ENCODE assay signal across 10 cellular contexts in the genomic region with DNA sequence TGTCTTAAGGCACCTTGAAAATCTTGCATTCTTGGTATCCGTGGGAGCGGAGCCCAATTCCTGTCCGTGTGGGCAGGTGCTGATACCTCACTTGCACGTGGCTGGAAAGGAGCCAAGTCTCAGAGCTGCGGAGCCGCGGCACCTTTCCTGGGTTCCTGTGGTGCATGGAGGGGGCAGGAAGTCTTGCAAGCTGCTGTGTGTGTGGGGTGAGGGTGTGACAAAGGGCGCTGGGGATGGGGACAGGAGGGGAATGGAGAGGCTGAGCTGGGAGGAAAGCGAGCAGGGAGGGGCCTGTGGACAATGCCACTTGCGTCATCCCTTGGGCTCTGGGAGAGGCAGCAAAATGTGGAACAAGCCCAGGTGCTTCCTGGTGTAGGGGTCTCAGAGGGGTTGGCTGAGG.
A peak's percentile ranks its signal among the peaks of the same experiment; 100 is the strongest.
DNase-seq lines count a peak whose midpoint lies in the region; ATAC-seq and TF ChIP-seq lines count a peak whose summit lies in the region.
"Had no signal": no experiment of that assay in that cellular context is flagged by ENCODE, and none has a peak within 500 bp of the region (broad histone marks: within the 10 kb centered on the region; RNA-seq: fewer than 3 reads in every experiment).

No MANE protein-coding gene starts in this region.

- ATAC-seq in T-helper 17 cell, result peak; percentile 23
- ATAC-seq in left lobe of liver, result no peak

- no peak for TF ChIP-seq POLR2A in stomach (IDR thresholded peaks at IDR 0.05)

- H3K36me3 Mint-ChIP-seq in T-helper 17 cell (ENCODE audit: low read depth) (peaks cover 5% of the 10 kb centered on the region), endodermal cell (ENCODE audit: low read depth) (no peaks in the 10 kb centered on the region)

- no peaks in the 10 kb centered on the region for H3K27me3 ChIP-seq in stomach
- H3K27me3 ChIP-seq in BE2C, result no peaks in the 10 kb centered on the region
- no peaks in the 10 kb centered on the region for H3K27me3 ChIP-seq in endodermal cell (ENCODE audit: control insufficient read depth, insufficient read depth, low read length, poor library complexity, severe bottlenecking)

- peak overlapping the region; percentile 69 for H3K4me3 Mint-ChIP-seq in T-helper 17 cell
- no peak overlapping the region for H3K4me3 Mint-ChIP-seq in endodermal cell
- H3K4me3 Mint-ChIP-seq: neural crest cell had no signal

- no peak overlapping the region for H3K4me3 ChIP-seq in fibroblast of pulmonary artery (replicated peaks; ENCODE audit: low read depth, low read length)
- H3K4me3 ChIP-seq in stomach, result no peak overlapping the region
- no peak overlapping the region for H3K4me3 ChIP-seq in BE2C (ENCODE audit: low read depth, low read length)
- no peak overlapping the region for H3K4me3 ChIP-seq in endodermal cell (ENCODE audit: low read length)

- DNase-seq in activated gamma-delta T cell treated with Interleukin-2 at 50 U/mL for 16 hours (peak; percentile 48), activated gamma-delta T cell (lab: John Stamatoyannopoulos, UW) (no peak), T-helper 17 cell (no peak), fibroblast of pulmonary artery (ENCODE audit: low read depth) (peak; percentile 3), stomach (peak; percentile 67), BE2C (no peak), endodermal cell (no peak), left lobe of liver (ENCODE audit: low spot score) (no peak)
- DNase-seq: AML-193 had no signal

- H3K27ac Mint-ChIP-seq in T-helper 17 cell (no peak overlapping the region), endodermal cell (no peak overlapping the region)

- H3K4me1 Mint-ChIP-seq in T-helper 17 cell, result peaks cover 11% of the 10 kb centered on the region
- no peaks in the 10 kb centered on the region for H3K4me1 Mint-ChIP-seq in endodermal cell

- WGBS in stomach, 5 donors, result 10 to 24% (median 18%) methylated on average over 10 of the region's 10 CpGs
- WGBS in endodermal cell (ENCODE audit: insufficient coverage in 1 of 2, insufficient read length in 1 of 2), 2 experiments, result 81 to 85% methylated on average over 5 to 10 of the region's 10 CpGs

- H3K9me3 Mint-ChIP-seq in endodermal cell, result peaks cover 14% of the 10 kb centered on the region

- H3K9me3 ChIP-seq in T-helper 17 cell (ENCODE audit: control insufficient read depth, low read length, poor library complexity, severe bottlenecking) (no peaks in the 10 kb centered on the region), stomach (peaks cover 0 to 4% (median 0%) of the 10 kb centered on the region in 4 donors), BE2C (no peaks in the 10 kb centered on the region), endodermal cell (ENCODE audit: control insufficient read depth, low read length) (peaks cover 5% of the 10 kb centered on the region)

- H3K27me3 Mint-ChIP-seq in T-helper 17 cell (peaks cover 26% of the 10 kb centered on the region), endodermal cell (ENCODE audit: insufficient read depth) (peaks cover 2% of the 10 kb centered on the region)

- peaks cover 0 to 7% (median 3%) of the 10 kb centered on the region in 4 donors for H3K4me1 ChIP-seq in stomach
- H3K4me1 ChIP-seq in BE2C, result peaks cover 12% of the 10 kb centered on the region
- H3K4me1 ChIP-seq in endodermal cell (ENCODE audit: control insufficient read depth, insufficient read depth, low read length), result no peaks in the 10 kb centered on the region

- intact Hi-C loops in stomach (cut with DNase I; ENCODE audit: low total_unique reads), result no loop called here

- TF ChIP-seq EP300 in stomach (IDR thresholded peaks at IDR 0.05), result no peak

- H3K9ac ChIP-seq in endodermal cell (ENCODE audit: extremely low read depth, low read length, poor library complexity, severe bottlenecking), result no peak overlapping the region

- TF ChIP-seq CTCF in fibroblast of pulmonary artery (IDR thresholded peaks at IDR 0.05; ENCODE audit: low read length, missing control alignments) (no peak), stomach (IDR thresholded peaks at IDR 0.05) (no peak), BE2C (IDR thresholded peaks at IDR 0.05; ENCODE audit: low read depth, low read length) (no peak), endodermal cell (conservative IDR thresholded peaks at IDR 0.05) (no peak)

- H3K27ac ChIP-seq in stomach (no peak overlapping the region), endodermal cell (ENCODE audit: low read depth, low read length) (no peak overlapping the region)

- H3K36me3 ChIP-seq in stomach (no peaks in the 10 kb centered on the region), BE2C (no peaks in the 10 kb centered on the region), endodermal cell (ENCODE audit: control insufficient read depth, insufficient read depth, low read length) (no peaks in the 10 kb centered on the region)

Comparison
In these comparisons a context has a peak if more than half of its experiments do, and no peak if none do; other contexts are left out.
1. DNase-seq: peak in activated gamma-delta T cell treated with Interleukin-2 at 50 U/mL for 16 hours (single experiment), fibroblast of pulmonary artery (single experiment) and stomach (single experiment); none in activated gamma-delta T cell (single experiment), T-helper 17 cell (0 of 3), BE2C (single experiment), endodermal cell (single experiment) and left lobe of liver (single experiment).